Comparison of ENCODE assay signal across 7 cellular contexts in the genomic region with DNA sequence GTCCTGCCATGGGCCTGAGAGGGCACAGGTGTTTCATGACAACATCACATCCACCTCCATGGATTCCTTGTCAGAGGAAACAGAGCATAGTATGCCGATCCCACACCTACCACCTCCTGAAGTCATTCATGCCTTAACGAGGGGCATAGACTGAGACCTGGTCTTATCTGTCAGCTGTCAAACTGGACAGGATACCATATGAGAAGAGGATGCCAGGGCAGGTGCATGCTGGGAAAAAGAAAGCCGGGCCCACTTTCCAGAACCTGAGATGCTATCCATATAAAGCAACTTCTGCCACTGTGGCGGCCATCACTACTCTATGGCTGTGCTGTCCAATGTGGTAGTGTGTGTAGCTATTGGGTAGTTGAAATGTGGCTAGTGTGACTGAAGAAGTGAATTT.
"Had no signal": no experiment of that assay in that cellular context is flagged by ENCODE, and none has a peak within 500 bp of the region (broad histone marks: within the 10 kb centered on the region; RNA-seq: fewer than 3 reads in every experiment).

No MANE protein-coding gene starts in this region.

- H3K9me3 Mint-ChIP-seq: IgD-negative memory B cell had no signal

- H3K36me3 Mint-ChIP-seq: IgD-negative memory B cell had no signal

- ATAC-seq: HepG2 had no signal

- FAIRE-seq: HepG2, HTR-8/SVneo had no signal

- H3K27ac Mint-ChIP-seq: IgD-negative memory B cell had no signal

- H3K4me1 Mint-ChIP-seq: IgD-negative memory B cell had no signal

- DNase-seq: IMR-90, KBM-7, KG1 had no signal

- H3K27ac ChIP-seq: HL-60 had no signal

- H3K4me3 Mint-ChIP-seq: IgD-negative memory B cell had no signal
